Comparison of ENCODE assay signal across 21 cellular contexts in genomic region chr7:85529831-85530230, GRCh38.
DNase-seq lines count a peak whose midpoint lies in the region; ATAC-seq and TF ChIP-seq lines count a peak whose summit lies in the region.
"Had no signal": no experiment of that assay in that cellular context is flagged by ENCODE, and none has a peak within 500 bp of the region (broad histone marks: within the 10 kb centered on the region; RNA-seq: fewer than 3 reads in every experiment).

No MANE protein-coding gene starts in this region.

- intact Hi-C loops in activated CD4-positive, alpha-beta T cell treated with anti-CD3 and anti-CD28 coated beads, Interleukin-2, amount 10 ng/mL, durations not matched to agents 24 days and 14 days (cut with micrococcal nuclease), result no loop called here

- H3K27ac Mint-ChIP-seq in activated naive CD4-positive, alpha-beta T cell treated with anti-CD3 and anti-CD28 coated beads, Interleukin-2, amount 50 U/mL, for 72 hours, result no peak overlapping the region
- no peak overlapping the region for H3K27ac Mint-ChIP-seq in activated CD4-positive, alpha-beta T cell treated with anti-CD3 and anti-CD28 coated beads, Interleukin-2, amount 10 ng/mL, durations not matched to agents 24 days and 14 days
- H3K27ac Mint-ChIP-seq: activated B cell treated with CpG ODN at 0.5 μM for 24 hours; activated CD4-positive, alpha-beta memory T cell treated with anti-CD3 and anti-CD28 coated beads for 36 hours; effector memory CD8-positive, alpha-beta T cell had no signal

- no peak for TF ChIP-seq CTCF in fibroblast of pulmonary artery (IDR thresholded peaks at IDR 0.05; ENCODE audit: low read length, missing control alignments)

- no peaks in the 10 kb centered on the region for H3K36me3 Mint-ChIP-seq in activated naive CD4-positive, alpha-beta T cell treated with anti-CD3 and anti-CD28 coated beads, Interleukin-2, amount 50 U/mL, for 72 hours
- H3K36me3 Mint-ChIP-seq in activated CD4-positive, alpha-beta T cell treated with anti-CD3 and anti-CD28 coated beads, Interleukin-2, amount 10 ng/mL, durations not matched to agents 24 days and 14 days (ENCODE audit: low read depth), result no peaks in the 10 kb centered on the region
- H3K36me3 Mint-ChIP-seq: activated CD4-positive, alpha-beta memory T cell treated with anti-CD3 and anti-CD28 coated beads for 36 hours had no signal

- no peaks in the 10 kb centered on the region for H3K27me3 Mint-ChIP-seq in activated CD4-positive, alpha-beta T cell treated with anti-CD3 and anti-CD28 coated beads, Interleukin-2, amount 10 ng/mL, durations not matched to agents 24 days and 14 days
- H3K27me3 Mint-ChIP-seq: activated B cell treated with CpG ODN at 0.5 μM for 24 hours; activated CD4-positive, alpha-beta memory T cell treated with anti-CD3 and anti-CD28 coated beads for 36 hours; effector memory CD8-positive, alpha-beta T cell had no signal

- DNase-seq in HCEC 1CT (peak; percentile 60), amniotic epithelial cell (ENCODE audit: low read depth) (peak; percentile 54), fibroblast of pulmonary artery (ENCODE audit: low read depth) (peak; percentile 71), stromal cell of bone marrow (ENCODE audit: low read depth) (peak; percentile 71), NK-92 (lab: John Stamatoyannopoulos, UW; ENCODE audit: unreplicated experiment) (no peak), HuH-7.5 (ENCODE audit: low spot score) (no peak)
- DNase-seq in activated naive CD4-positive, alpha-beta T cell treated with anti-CD3 and anti-CD28 coated beads, Interleukin-2, amount 50 U/mL, for 72 hours (ENCODE audit: low spot score in 2 of 2), result no peak
- DNase-seq in activated CD4-positive, alpha-beta T cell treated with anti-CD3 and anti-CD28 coated beads, Interleukin-2, amount 10 ng/mL, durations not matched to agents 24 days and 14 days, result no peak
- DNase-seq: activated B cell treated with CpG ODN at 0.5 μM for 24 hours; activated CD4-positive, alpha-beta memory T cell treated with anti-CD3 and anti-CD28 coated beads for 36 hours; effector memory CD8-positive, alpha-beta T cell; GDM1; NCI-H187; NCI-H345; NK-92 treated with Interleukin-12 subunit alpha and Interleukin-12 subunit beta, amount 100 ng/mL, for 24 hours; nucleus accumbens had no signal

- H3K9me3 Mint-ChIP-seq in activated naive CD4-positive, alpha-beta T cell treated with anti-CD3 and anti-CD28 coated beads, Interleukin-2, amount 50 U/mL, for 72 hours, result no peaks in the 10 kb centered on the region
- no peaks in the 10 kb centered on the region for H3K9me3 Mint-ChIP-seq in activated CD4-positive, alpha-beta T cell treated with anti-CD3 and anti-CD28 coated beads, Interleukin-2, amount 10 ng/mL, durations not matched to agents 24 days and 14 days
- H3K9me3 Mint-ChIP-seq: activated B cell treated with CpG ODN at 0.5 μM for 24 hours; activated CD4-positive, alpha-beta memory T cell treated with anti-CD3 and anti-CD28 coated beads for 36 hours; effector memory CD8-positive, alpha-beta T cell had no signal

- no peak for ATAC-seq in activated naive CD4-positive, alpha-beta T cell treated with anti-CD3 and anti-CD28 coated beads, Interleukin-2, amount 50 U/mL, for 72 hours
- ATAC-seq: effector memory CD8-positive, alpha-beta T cell had no signal

- H3K4me3 ChIP-seq in fibroblast of pulmonary artery (replicated peaks; ENCODE audit: low read depth, low read length), result no peak overlapping the region
- H3K4me3 ChIP-seq: BLaER1, hepatocyte, lung, Peyer's patch, SJSA1 had no signal

- no peaks in the 10 kb centered on the region for H3K4me1 Mint-ChIP-seq in activated CD4-positive, alpha-beta T cell treated with anti-CD3 and anti-CD28 coated beads, Interleukin-2, amount 10 ng/mL, durations not matched to agents 24 days and 14 days
- H3K4me1 Mint-ChIP-seq: activated B cell treated with CpG ODN at 0.5 μM for 24 hours had no signal

- H3K4me3 Mint-ChIP-seq in activated CD4-positive, alpha-beta T cell treated with anti-CD3 and anti-CD28 coated beads, Interleukin-2, amount 10 ng/mL, durations not matched to agents 24 days and 14 days, result no peak overlapping the region
- H3K4me3 Mint-ChIP-seq: activated B cell treated with CpG ODN at 0.5 μM for 24 hours; activated CD4-positive, alpha-beta memory T cell treated with anti-CD3 and anti-CD28 coated beads for 36 hours; effector memory CD8-positive, alpha-beta T cell had no signal

Comparison
In these comparisons a context has a peak if more than half of its experiments do, and no peak if none do; other contexts are left out.
1. DNase-seq: peak in HCEC 1CT (single experiment), amniotic epithelial cell (single experiment), fibroblast of pulmonary artery (single experiment) and stromal cell of bone marrow (single experiment); none in activated naive CD4-positive, alpha-beta T cell treated with anti-CD3 and anti-CD28 coated beads, Interleukin-2, amount 50 U/mL, for 72 hours (0 of 2), activated CD4-positive, alpha-beta T cell treated with anti-CD3 and anti-CD28 coated beads, Interleukin-2, amount 10 ng/mL, durations not matched to agents 24 days and 14 days (single experiment), NK-92 (single experiment) and HuH-7.5 (single experiment).